In genomic region chr1:88490676-88491075, GRCh38 we compare ENCODE assay signal across 9 cellular contexts.
"Had no signal": no experiment of that assay in that cellular context is flagged by ENCODE, and none has a peak within 500 bp of the region (broad histone marks: within the 10 kb centered on the region; RNA-seq: fewer than 3 reads in every experiment).

No MANE protein-coding gene starts in this region.

- H3K9me3 ChIP-seq: HAP-1 had no signal

- H3K36me3 ChIP-seq: HAP-1 had no signal

- H3K27ac ChIP-seq: GM23248 had no signal

- H3K4me3 ChIP-seq: GM23248, GM23338, HAP-1 had no signal

- ATAC-seq: GM23338, HCT116 had no signal

- DNase-seq: GM23248, GOT3, H7, H9, HCEC 1CT, HFFc6 had no signal

- H3K4me1 ChIP-seq: HAP-1 had no signal
